In the genomic region with DNA sequence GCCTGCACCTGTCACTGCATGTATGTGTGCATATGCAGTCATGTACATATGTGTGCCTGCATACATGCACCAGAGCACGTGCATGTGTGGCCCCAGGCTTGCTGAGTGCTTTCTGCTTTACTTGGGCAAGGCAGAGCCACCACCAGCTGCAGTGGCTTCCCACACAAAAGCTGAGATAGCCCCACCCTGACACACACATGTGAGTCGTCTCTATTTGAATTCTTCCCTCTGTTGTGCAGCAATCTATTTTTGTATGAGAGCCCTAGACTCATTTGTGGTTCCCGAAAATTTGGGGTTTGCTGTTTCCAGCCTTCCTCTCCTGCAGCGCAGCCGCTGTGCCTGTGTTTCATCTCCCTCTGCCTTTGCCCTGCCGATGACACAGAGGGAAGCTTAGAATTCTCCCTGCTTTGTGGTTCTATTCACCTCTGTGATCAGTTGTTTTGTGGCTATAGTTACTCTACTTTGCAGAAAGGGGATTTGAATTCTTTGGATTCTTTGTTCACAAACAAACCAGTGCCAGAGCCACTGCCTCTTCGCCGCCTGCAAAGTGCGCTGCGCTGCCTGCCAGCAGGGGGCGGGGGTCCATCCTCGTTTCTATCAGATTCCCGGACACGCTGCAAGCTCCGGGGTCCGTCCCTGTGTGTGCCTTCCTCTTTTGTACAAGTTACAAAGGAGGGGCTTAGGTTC, we compare ENCODE assay signal across 8 cellular contexts.
DNase-seq lines count a peak whose midpoint lies in the region; ATAC-seq and FAIRE-seq lines count a peak whose summit lies in the region.

No MANE protein-coding gene starts in this region.

- ATAC-seq in left lobe of liver (peak; percentile 46), HG03196 (IDR thresholded peaks at IDR 0.05; ENCODE audit: unreplicated experiment) (no peak)

- no peaks in the 10 kb centered on the region for H3K9me3 ChIP-seq in stomach smooth muscle (ENCODE audit: control insufficient read depth in 2 of 2, low read length in 2 of 2)

- H3K4me3 ChIP-seq in H7 (ENCODE audit: insufficient read depth, low read depth, low read length) (peak overlapping the region; percentile 20; the same call in 1 of the 2 replicates), stomach smooth muscle (ENCODE audit: low read length in 2 of 2) (peak overlapping the region; percentile 40 to 61)

- peak overlapping the region in 1 of 2 donors; percentile 21 for H3K9ac ChIP-seq in stomach smooth muscle (ENCODE audit: low read length in 2 of 2)

- H3K36me3 ChIP-seq in H7 (replicated peaks; ENCODE audit: control insufficient read depth, insufficient read depth, low read length) (no peaks in the 10 kb centered on the region), stomach smooth muscle (ENCODE audit: control insufficient read depth in 2 of 2, insufficient read depth in 2 of 2, low read length in 2 of 2) (no peaks in the 10 kb centered on the region)

- FAIRE-seq in RCC 7860 (lab: Jason Lieb, UNC) = peak; percentile 58

- peaks cover 18% of the 10 kb centered on the region for H3K4me1 ChIP-seq in stomach smooth muscle (ENCODE audit: control insufficient read depth, insufficient read depth, low read length)

- H3K27ac ChIP-seq in caudate nucleus (ENCODE audit: low read depth, low read length) (no peak overlapping the region), stomach smooth muscle (ENCODE audit: low read length) (no peak overlapping the region)

- H3K27me3 ChIP-seq in H7 (ENCODE audit: control insufficient read depth, insufficient read depth, low read length) (peaks cover 5% of the 10 kb centered on the region), stomach smooth muscle (ENCODE audit: control insufficient read depth in 1 of 2, insufficient read depth in 2 of 2, low read length in 2 of 2) (peaks cover 0 to 7% of the 10 kb centered on the region in 2 donors)

- DNase-seq in Ammon's horn (ENCODE audit: low spot score) = peak; percentile 77
- peak; percentile 86 for DNase-seq in H7
- peak; percentile 87 for DNase-seq in RCC 7860 (ENCODE audit: low spot score)
- DNase-seq in caudate nucleus (lab: John Stamatoyannopoulos, UW) = peak in 52 of 61 donors; percentile 5 to 71 (median 44)
- DNase-seq in left lobe of liver (ENCODE audit: low spot score) = no peak
- DNase-seq in COR-L47 (lab: John Stamatoyannopoulos, UW) = no peak

Comparison
In these comparisons a context has a peak if more than half of its experiments do, and no peak if none do; other contexts are left out.
1. DNase-seq: peak in Ammon's horn (single experiment), H7 (single experiment), RCC 7860 (single experiment) and caudate nucleus (52 of 61); none in left lobe of liver (single experiment) and COR-L47 (single experiment).